In genomic region chr1:160521554-160521953, GRCh38 we compare ENCODE assay signal across 1 cellular context.
A peak's percentile ranks its signal among the peaks of the same experiment; 100 is the strongest.
TF ChIP-seq lines count a peak whose summit lies in the region.

No MANE protein-coding gene starts in this region.

TF ChIP-seq in GM12878, 131 proteins besides CTCF, POLR2A, EP300 and RAD21:
- TF ChIP-seq ZNF24 (IDR thresholded peaks at IDR 0.05), result 0 out of 2 replicates have a peak, but pooled peaks have one; percentile 5
- TF ChIP-seq, protein P1, sequence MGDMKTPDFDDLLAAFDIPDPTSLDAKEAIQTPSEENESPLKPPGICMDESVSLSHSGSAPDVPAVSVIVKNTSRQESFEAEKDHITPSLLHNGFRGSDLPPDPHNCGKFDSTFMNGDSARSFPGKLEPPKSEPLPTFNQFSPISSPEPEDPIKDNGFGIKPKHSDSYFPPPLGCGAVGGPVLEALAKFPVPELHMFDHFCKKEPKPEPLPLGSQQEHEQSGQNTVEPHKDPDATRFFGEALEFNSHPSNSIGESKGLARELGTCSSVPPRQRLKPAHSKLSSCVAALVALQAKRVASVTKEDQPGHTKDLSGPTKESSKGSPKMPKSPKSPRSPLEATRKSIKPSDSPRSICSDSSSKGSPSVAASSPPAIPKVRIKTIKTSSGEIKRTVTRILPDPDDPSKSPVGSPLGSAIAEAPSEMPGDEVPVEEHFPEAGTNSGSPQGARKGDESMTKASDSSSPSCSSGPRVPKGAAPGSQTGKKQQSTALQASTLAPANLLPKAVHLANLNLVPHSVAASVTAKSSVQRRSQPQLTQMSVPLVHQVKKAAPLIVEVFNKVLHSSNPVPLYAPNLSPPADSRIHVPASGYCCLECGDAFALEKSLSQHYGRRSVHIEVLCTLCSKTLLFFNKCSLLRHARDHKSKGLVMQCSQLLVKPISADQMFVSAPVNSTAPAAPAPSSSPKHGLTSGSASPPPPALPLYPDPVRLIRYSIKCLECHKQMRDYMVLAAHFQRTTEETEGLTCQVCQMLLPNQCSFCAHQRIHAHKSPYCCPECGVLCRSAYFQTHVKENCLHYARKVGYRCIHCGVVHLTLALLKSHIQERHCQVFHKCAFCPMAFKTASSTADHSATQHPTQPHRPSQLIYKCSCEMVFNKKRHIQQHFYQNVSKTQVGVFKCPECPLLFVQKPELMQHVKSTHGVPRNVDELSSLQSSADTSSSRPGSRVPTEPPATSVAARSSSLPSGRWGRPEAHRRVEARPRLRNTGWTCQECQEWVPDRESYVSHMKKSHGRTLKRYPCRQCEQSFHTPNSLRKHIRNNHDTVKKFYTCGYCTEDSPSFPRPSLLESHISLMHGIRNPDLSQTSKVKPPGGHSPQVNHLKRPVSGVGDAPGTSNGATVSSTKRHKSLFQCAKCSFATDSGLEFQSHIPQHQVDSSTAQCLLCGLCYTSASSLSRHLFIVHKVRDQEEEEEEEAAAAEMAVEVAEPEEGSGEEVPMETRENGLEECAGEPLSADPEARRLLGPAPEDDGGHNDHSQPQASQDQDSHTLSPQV (IDR thresholded peaks at IDR 0.05), result 0 out of 2 replicates have a peak, but pooled peaks have one; percentile 27
- TF ChIP-seq ATF2 (IDR thresholded peaks at IDR 0.05; ENCODE audit: low read length), result 0 out of 2 replicates have a peak, but pooled peaks have one; percentile 14
- TF ChIP-seq, protein P2, sequence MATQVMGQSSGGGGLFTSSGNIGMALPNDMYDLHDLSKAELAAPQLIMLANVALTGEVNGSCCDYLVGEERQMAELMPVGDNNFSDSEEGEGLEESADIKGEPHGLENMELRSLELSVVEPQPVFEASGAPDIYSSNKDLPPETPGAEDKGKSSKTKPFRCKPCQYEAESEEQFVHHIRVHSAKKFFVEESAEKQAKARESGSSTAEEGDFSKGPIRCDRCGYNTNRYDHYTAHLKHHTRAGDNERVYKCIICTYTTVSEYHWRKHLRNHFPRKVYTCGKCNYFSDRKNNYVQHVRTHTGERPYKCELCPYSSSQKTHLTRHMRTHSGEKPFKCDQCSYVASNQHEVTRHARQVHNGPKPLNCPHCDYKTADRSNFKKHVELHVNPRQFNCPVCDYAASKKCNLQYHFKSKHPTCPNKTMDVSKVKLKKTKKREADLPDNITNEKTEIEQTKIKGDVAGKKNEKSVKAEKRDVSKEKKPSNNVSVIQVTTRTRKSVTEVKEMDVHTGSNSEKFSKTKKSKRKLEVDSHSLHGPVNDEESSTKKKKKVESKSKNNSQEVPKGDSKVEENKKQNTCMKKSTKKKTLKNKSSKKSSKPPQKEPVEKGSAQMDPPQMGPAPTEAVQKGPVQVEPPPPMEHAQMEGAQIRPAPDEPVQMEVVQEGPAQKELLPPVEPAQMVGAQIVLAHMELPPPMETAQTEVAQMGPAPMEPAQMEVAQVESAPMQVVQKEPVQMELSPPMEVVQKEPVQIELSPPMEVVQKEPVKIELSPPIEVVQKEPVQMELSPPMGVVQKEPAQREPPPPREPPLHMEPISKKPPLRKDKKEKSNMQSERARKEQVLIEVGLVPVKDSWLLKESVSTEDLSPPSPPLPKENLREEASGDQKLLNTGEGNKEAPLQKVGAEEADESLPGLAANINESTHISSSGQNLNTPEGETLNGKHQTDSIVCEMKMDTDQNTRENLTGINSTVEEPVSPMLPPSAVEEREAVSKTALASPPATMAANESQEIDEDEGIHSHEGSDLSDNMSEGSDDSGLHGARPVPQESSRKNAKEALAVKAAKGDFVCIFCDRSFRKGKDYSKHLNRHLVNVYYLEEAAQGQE (IDR thresholded peaks at IDR 0.05; ENCODE audit: low read depth, low read length), result no peak
- TF ChIP-seq MEF2B (IDR thresholded peaks at IDR 0.05; ENCODE audit: partially characterized antibody, poor library complexity, severe bottlenecking), result no peak
- TF ChIP-seq ZBTB11 (CRISPR knock-in tag; IDR thresholded peaks at IDR 0.05), result no peak
- TF ChIP-seq BCL11A (IDR thresholded peaks at IDR 0.05; ENCODE audit: low read depth, low read length), result no peak
- no peak for TF ChIP-seq MYB (IDR thresholded peaks at IDR 0.05; ENCODE audit: borderline replicate concordance, low read depth, low read length)
- no peak for TF ChIP-seq EED (IDR thresholded peaks at IDR 0.05; ENCODE audit: low read depth)
- TF ChIP-seq TCF7 (IDR thresholded peaks at IDR 0.05; ENCODE audit: borderline replicate concordance), result no peak
- no peak for TF ChIP-seq FOXM1 (IDR thresholded peaks at IDR 0.05; ENCODE audit: low read depth, low read length)
- no peak for TF ChIP-seq EGR1 (IDR thresholded peaks at IDR 0.05; ENCODE audit: borderline replicate concordance in 1 of 2, low read depth in 2 of 2, low read length in 2 of 2)
- no peak for TF ChIP-seq NRF1 (conservative IDR thresholded peaks at IDR 0.05; ENCODE audit: low read depth, low read length)
- no peak for TF ChIP-seq FOXK2 (IDR thresholded peaks at IDR 0.05)
- no peak for TF ChIP-seq RELB (IDR thresholded peaks at IDR 0.05; ENCODE audit: low read depth)
- peak; percentile 16; the same call in 1 of the 2 replicates for TF ChIP-seq NFIC (IDR thresholded peaks at IDR 0.05; ENCODE audit: low read depth, low read length)
- TF ChIP-seq RUNX3 (IDR thresholded peaks at IDR 0.05; ENCODE audit: low read length), result no peak
- TF ChIP-seq ZNF274 (IDR thresholded peaks at IDR 0.05; ENCODE audit: insufficient read depth, insufficient read length), result no peak
- no peak for TF ChIP-seq RCOR1 (conservative IDR thresholded peaks at IDR 0.05; ENCODE audit: low read depth, low read length)
- TF ChIP-seq ZNF687 (IDR thresholded peaks at IDR 0.05), result peak; percentile 69; the same call in 1 of the 2 replicates
- TF ChIP-seq SPI1 (IDR thresholded peaks at IDR 0.05; ENCODE audit: borderline replicate concordance, insufficient read depth, low read depth, low read length), result no peak
- TF ChIP-seq ZNF217 (IDR thresholded peaks at IDR 0.05), result no peak
- TF ChIP-seq ASH2L (IDR thresholded peaks at IDR 0.05; ENCODE audit: borderline replicate concordance, low read depth), result no peak
- 0 out of 2 replicates have a peak, but pooled peaks have one; percentile 4 for TF ChIP-seq PML (IDR thresholded peaks at IDR 0.05; ENCODE audit: low read length)
- 0 out of 2 replicates have a peak, but pooled peaks have one; percentile 7 for TF ChIP-seq IKZF1 (conservative IDR thresholded peaks at IDR 0.05)
- no peak for TF ChIP-seq TBL1XR1 (IDR thresholded peaks at IDR 0.05; ENCODE audit: low read depth, low read length)
- no peak for TF ChIP-seq GATAD2B (conservative IDR thresholded peaks at IDR 0.05; ENCODE audit: low read depth)
- no peak for TF ChIP-seq JUNB (IDR thresholded peaks at IDR 0.05)
- TF ChIP-seq HDAC2 (IDR thresholded peaks at IDR 0.05), result no peak
- no peak for TF ChIP-seq SMARCA5 (IDR thresholded peaks at IDR 0.05)
- TF ChIP-seq ETV6 (conservative IDR thresholded peaks at IDR 0.05 in 1 of 2, IDR thresholded peaks at IDR 0.05 in 1 of 2; ENCODE audit: borderline replicate concordance in 1 of 2, low read depth in 1 of 2), result no peak
- TF ChIP-seq, protein P3, sequence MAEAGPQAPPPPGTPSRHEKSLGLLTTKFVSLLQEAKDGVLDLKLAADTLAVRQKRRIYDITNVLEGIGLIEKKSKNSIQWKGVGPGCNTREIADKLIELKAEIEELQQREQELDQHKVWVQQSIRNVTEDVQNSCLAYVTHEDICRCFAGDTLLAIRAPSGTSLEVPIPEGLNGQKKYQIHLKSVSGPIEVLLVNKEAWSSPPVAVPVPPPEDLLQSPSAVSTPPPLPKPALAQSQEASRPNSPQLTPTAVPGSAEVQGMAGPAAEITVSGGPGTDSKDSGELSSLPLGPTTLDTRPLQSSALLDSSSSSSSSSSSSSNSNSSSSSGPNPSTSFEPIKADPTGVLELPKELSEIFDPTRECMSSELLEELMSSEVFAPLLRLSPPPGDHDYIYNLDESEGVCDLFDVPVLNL (IDR thresholded peaks at IDR 0.05; ENCODE audit: low read depth, low read length), result no peak
